15 cellular contexts compared by ENCODE assay signal in genomic region chr6:149077208-149077607, GRCh38.
DNase-seq lines count a peak whose midpoint lies in the region; ATAC-seq and TF ChIP-seq lines count a peak whose summit lies in the region.
"Had no signal": no experiment of that assay in that cellular context is flagged by ENCODE, and none has a peak within 500 bp of the region (broad histone marks: within the 10 kb centered on the region; RNA-seq: fewer than 3 reads in every experiment).

No MANE protein-coding gene starts in this region.

- H3K9me2 ChIP-seq in hepatocyte (replicated peaks; ENCODE audit: insufficient read depth): no peaks in the 10 kb centered on the region

- H3K27ac ChIP-seq in CD4-positive, alpha-beta T cell (ENCODE audit: low read depth, low read length): no peak overlapping the region
- peak overlapping the region; percentile 17 for H3K27ac ChIP-seq in hepatocyte
- H3K27ac ChIP-seq: SJCRH30 had no signal

- no peak for TF ChIP-seq CTCF in AG04449 (IDR thresholded peaks at IDR 0.05; ENCODE audit: insufficient read depth, low read length, missing control alignments)
- TF ChIP-seq CTCF in CD4-positive, alpha-beta T cell (IDR thresholded peaks at IDR 0.05): no peak
- TF ChIP-seq CTCF in hepatocyte (IDR thresholded peaks at IDR 0.05; ENCODE audit: poor library complexity): no peak

- intact Hi-C loops in CD4-positive, alpha-beta T cell (cut with DNase I, micrococcal nuclease): no loop called here

- peak overlapping the region; percentile 33 for H3K27ac Mint-ChIP-seq in CD4-positive, alpha-beta T cell
- H3K27ac Mint-ChIP-seq in activated T-cell treated with anti-CD3 and anti-CD28 coated beads, Interleukin-2, amount 50 U/mL, for 72 hours: peak overlapping the region; percentile 88
- H3K27ac Mint-ChIP-seq: CD8-positive, alpha-beta T cell; progenitor cell of endocrine pancreas had no signal

- DNase-seq in AG04449 (ENCODE audit: low read depth, low spot score): peak; percentile 90
- DNase-seq in CD4-positive, alpha-beta T cell: no peak
- DNase-seq in activated T-cell treated with anti-CD3 and anti-CD28 coated beads, Interleukin-2, amount 50 U/mL, for 72 hours: peak in 1 of 2 donors; percentile 43
- no peak for DNase-seq in hepatocyte (ENCODE audit: low spot score)
- no peak for DNase-seq in mucosa of gallbladder (ENCODE audit: low spot score)
- DNase-seq in H7: no peak
- DNase-seq in COR-L47 (lab: John Stamatoyannopoulos, UW): no peak
- DNase-seq: activated effector memory CD4-positive, alpha-beta T cell treated with Interleukin-2 at 50 U/mL for 16 hours; CD8-positive, alpha-beta T cell; NCI-H1092; NCI-H345; SJCRH30 had no signal

- no peaks in the 10 kb centered on the region for H3K9me3 Mint-ChIP-seq in CD4-positive, alpha-beta T cell
- H3K9me3 Mint-ChIP-seq in activated T-cell treated with anti-CD3 and anti-CD28 coated beads, Interleukin-2, amount 50 U/mL, for 72 hours: peaks cover 0 to 3% of the 10 kb centered on the region in 2 donors
- H3K9me3 Mint-ChIP-seq: CD8-positive, alpha-beta T cell; central memory CD8-positive, alpha-beta T cell had no signal

- H3K4me2 ChIP-seq in hepatocyte: no peak overlapping the region

- ATAC-seq in CD4-positive, alpha-beta T cell (ENCODE audit: poor library complexity): peak; percentile 49
- ATAC-seq in activated T-cell treated with anti-CD3 and anti-CD28 coated beads, Interleukin-2, amount 50 U/mL, for 72 hours (replicated peaks in 1 of 2): peak; percentile 75 to 85
- ATAC-seq: CD8-positive, alpha-beta T cell; HepG2 had no signal

- H2AFZ ChIP-seq in hepatocyte: no peak overlapping the region

- CTCF ChIA-PET in AG04449 (lab: Yijun Ruan, JAX): interaction anchor here (0.6 to 2.3 kb wide), 12 partner anchors 11 to 517 kb away, joined by 3 to 8 read pairs (median 4); no protein-coding TSS in a partner anchor
- CTCF ChIA-PET in CD4-positive, alpha-beta T cell (lab: Charles Lee): interaction anchor here (1.0 to 1.1 kb wide), 3 partner anchors 16 to 355 kb away, joined by 3 read pairs; no protein-coding TSS in a partner anchor

- H3K4me1 ChIP-seq in hepatocyte (ENCODE audit: insufficient read depth): peaks cover 29% of the 10 kb centered on the region
- H3K4me1 ChIP-seq: SJCRH30 had no signal

- peaks cover 26% of the 10 kb centered on the region for H3K4me1 Mint-ChIP-seq in CD4-positive, alpha-beta T cell (ENCODE audit: low read depth)
- H3K4me1 Mint-ChIP-seq in activated T-cell treated with anti-CD3 and anti-CD28 coated beads, Interleukin-2, amount 50 U/mL, for 72 hours (ENCODE audit: low read depth): peaks cover 63% of the 10 kb centered on the region

- no peak overlapping the region for H3K4me3 Mint-ChIP-seq in CD4-positive, alpha-beta T cell
- H3K4me3 Mint-ChIP-seq in activated T-cell treated with anti-CD3 and anti-CD28 coated beads, Interleukin-2, amount 50 U/mL, for 72 hours: peak overlapping the region; percentile 57 to 83
- H3K4me3 Mint-ChIP-seq: CD8-positive, alpha-beta T cell; central memory CD8-positive, alpha-beta T cell had no signal

- no peak overlapping the region for H3K4me3 ChIP-seq in AG04449 (ENCODE audit: low read depth, low read length)
- no peak overlapping the region for H3K4me3 ChIP-seq in hepatocyte
- H3K4me3 ChIP-seq in H7 (ENCODE audit: insufficient read depth, low read depth, low read length): no peak overlapping the region
- H3K4me3 ChIP-seq: SJCRH30 had no signal

- H3K27me3 ChIP-seq in CD4-positive, alpha-beta T cell (ENCODE audit: control insufficient read depth, insufficient read depth, low read length): no peaks in the 10 kb centered on the region
- no peaks in the 10 kb centered on the region for H3K27me3 ChIP-seq in hepatocyte
- no peaks in the 10 kb centered on the region for H3K27me3 ChIP-seq in H7 (ENCODE audit: control insufficient read depth, insufficient read depth, low read length)
- H3K27me3 ChIP-seq: SJCRH30 had no signal

- no peaks in the 10 kb centered on the region for H3K36me3 Mint-ChIP-seq in CD4-positive, alpha-beta T cell (ENCODE audit: low read depth)
- H3K36me3 Mint-ChIP-seq in activated T-cell treated with anti-CD3 and anti-CD28 coated beads, Interleukin-2, amount 50 U/mL, for 72 hours (ENCODE audit: insufficient read depth in 2 of 2): peaks cover 3% of the 10 kb centered on the region in 2 donors

- no peaks in the 10 kb centered on the region for H3K27me3 Mint-ChIP-seq in CD4-positive, alpha-beta T cell
- no peaks in the 10 kb centered on the region for H3K27me3 Mint-ChIP-seq in activated T-cell treated with anti-CD3 and anti-CD28 coated beads, Interleukin-2, amount 50 U/mL, for 72 hours (ENCODE audit: low read depth)
- H3K27me3 Mint-ChIP-seq: central memory CD8-positive, alpha-beta T cell had no signal

- 83% methylated on average over 6 of the region's 6 CpGs for WGBS in hepatocyte (ENCODE audit: low lambda C conversion rate, missing lambda C conversion rate)

- no peaks in the 10 kb centered on the region for H3K9me3 ChIP-seq in CD4-positive, alpha-beta T cell (ENCODE audit: control insufficient read depth, low read length)
- no peaks in the 10 kb centered on the region for H3K9me3 ChIP-seq in hepatocyte (ENCODE audit: low read depth)
- H3K9me3 ChIP-seq: SJCRH30 had no signal

- no peaks in the 10 kb centered on the region for H4K20me1 ChIP-seq in hepatocyte (ENCODE audit: insufficient read depth, poor library complexity, severe bottlenecking)

- H3K36me3 ChIP-seq in hepatocyte (replicated peaks; ENCODE audit: insufficient read depth, low read depth): no peaks in the 10 kb centered on the region
- peaks cover 6% of the 10 kb centered on the region for H3K36me3 ChIP-seq in H7 (replicated peaks; ENCODE audit: control insufficient read depth, insufficient read depth, low read length)
- H3K36me3 ChIP-seq: SJCRH30 had no signal

- POLR2A ChIA-PET in AG04449 (lab: Yijun Ruan, JAX): interaction anchor here (0.5 kb wide), 1 partner anchor 43 kb away, joined by 3 read pairs; no protein-coding TSS in a partner anchor
- POLR2A ChIA-PET in CD4-positive, alpha-beta T cell (lab: Charles Lee): interaction anchor here (0.9 to 1.0 kb wide), 2 partner anchors 10 to 17 kb away, joined by 3 to 4 read pairs; no protein-coding TSS in a partner anchor

- no peaks in the 10 kb centered on the region for H3K79me2 ChIP-seq in hepatocyte
